Comparison of ENCODE assay signal across 2 cellular contexts in genomic region chr5:172706796-172707195, GRCh38.
TF ChIP-seq lines count a peak whose summit lies in the region.

No MANE protein-coding gene starts in this region.

TF ChIP-seq in HepG2, 621 proteins besides CTCF, POLR2A, EP300 and RAD21:
- TF ChIP-seq DBP (CRISPR knock-in tag; IDR thresholded peaks at IDR 0.05; ENCODE audit: not compliant biosample characterization), result no peak
- TF ChIP-seq HNF4A (CRISPR knock-in tag; IDR thresholded peaks at IDR 0.05), result no peak
- TF ChIP-seq NFE2L2 (IDR thresholded peaks at IDR 0.05; ENCODE audit: low read length), result no peak
- no peak for TF ChIP-seq TCF12 (IDR thresholded peaks at IDR 0.05)
- no peak for TF ChIP-seq TCF12 (CRISPR knock-in tag; IDR thresholded peaks at IDR 0.05)

TF ChIP-seq in H1, 55 proteins besides CTCF, POLR2A, EP300 and RAD21:
- TF ChIP-seq TCF12 (IDR thresholded peaks at IDR 0.05; ENCODE audit: low read depth, low read length) (no peak), CEBPB (IDR thresholded peaks at IDR 0.05; ENCODE audit: low read depth, low read length) (no peak), TBP (IDR thresholded peaks at IDR 0.05; ENCODE audit: low read depth, low read length) (no peak), SIX5 (IDR thresholded peaks at IDR 0.05; ENCODE audit: low read depth, low read length) (no peak), MAFK (IDR thresholded peaks at IDR 0.05; ENCODE audit: low read depth, low read length) (no peak), BACH1 (IDR thresholded peaks at IDR 0.05; ENCODE audit: low read length) (no peak), TAF7 (optimal IDR thresholded peaks at IDR 0.05; ENCODE audit: borderline replicate concordance, low read depth, low read length) (no peak), CHD7 (IDR thresholded peaks at IDR 0.05; ENCODE audit: insufficient replicate concordance, low read length) (no peak), BRCA1 (IDR thresholded peaks at IDR 0.05; ENCODE audit: low read depth, low read length) (no peak), HDAC2 (IDR thresholded peaks at IDR 0.05; ENCODE audit: borderline replicate concordance in 1 of 2, low read depth in 2 of 2, low read length in 2 of 2) (no peak), CHD1 (IDR thresholded peaks at IDR 0.05; ENCODE audit: low read depth, low read length) (no peak), SIRT6 (IDR thresholded peaks at IDR 0.05; ENCODE audit: low read length) (no peak), PHF8 (conservative IDR thresholded peaks at IDR 0.05; ENCODE audit: low read depth, low read length) (no peak)
- TF ChIP-seq, protein P1, sequence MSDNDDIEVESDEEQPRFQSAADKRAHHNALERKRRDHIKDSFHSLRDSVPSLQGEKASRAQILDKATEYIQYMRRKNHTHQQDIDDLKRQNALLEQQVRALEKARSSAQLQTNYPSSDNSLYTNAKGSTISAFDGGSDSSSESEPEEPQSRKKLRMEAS (IDR thresholded peaks at IDR 0.05), result no peak
TF ChIP-seq in H1: peak in this region for 0.
